1 cellular context compared by ENCODE assay signal in genomic region chr19:2591537-2592291, GRCh38.
TF ChIP-seq lines count a peak whose summit lies in the region.

No MANE protein-coding gene starts in this region.

TF ChIP-seq in HepG2, 621 proteins besides CTCF, POLR2A, EP300 and RAD21 (continued from another document and continues in another):
- TF ChIP-seq BCL3 (CRISPR knock-in tag; IDR thresholded peaks at IDR 0.05), result no peak
- no peak for TF ChIP-seq REPIN1 (CRISPR knock-in tag; IDR thresholded peaks at IDR 0.05; ENCODE audit: borderline replicate concordance, low read depth)
- TF ChIP-seq BCL6 (CRISPR knock-in tag; IDR thresholded peaks at IDR 0.05), result peak; percentile 70
- TF ChIP-seq HINFP (CRISPR knock-in tag; IDR thresholded peaks at IDR 0.05; ENCODE audit: low read depth), result no peak
- no peak for TF ChIP-seq SOX6 (IDR thresholded peaks at IDR 0.05)
- peak; percentile 30; the same call in 1 of the 2 replicates for TF ChIP-seq SOX6 (CRISPR knock-in tag; IDR thresholded peaks at IDR 0.05)
- TF ChIP-seq KLF15 (CRISPR knock-in tag; IDR thresholded peaks at IDR 0.05; ENCODE audit: borderline replicate concordance), result no peak
- no peak for TF ChIP-seq ZNF570 (CRISPR knock-in tag; IDR thresholded peaks at IDR 0.05; ENCODE audit: borderline replicate concordance)
- peak; percentile 26; the same call in 1 of the 2 replicates for TF ChIP-seq ONECUT2 (CRISPR knock-in tag; IDR thresholded peaks at IDR 0.05)
- TF ChIP-seq SAP130 (CRISPR knock-in tag; IDR thresholded peaks at IDR 0.05; ENCODE audit: low read depth), result peak; percentile 62
- TF ChIP-seq ZBTB42 (CRISPR knock-in tag; IDR thresholded peaks at IDR 0.05), result no peak
- TF ChIP-seq TRIM22 (IDR thresholded peaks at IDR 0.05), result no peak
- TF ChIP-seq STAG1 (CRISPR knock-in tag; IDR thresholded peaks at IDR 0.05), result no peak
- no peak for TF ChIP-seq CREB1 (IDR thresholded peaks at IDR 0.05)
- 0 out of 2 replicates have a peak, but pooled peaks have one; percentile 18 for TF ChIP-seq CREB1 (CRISPR knock-in tag; IDR thresholded peaks at IDR 0.05)
- TF ChIP-seq ZNF460 (CRISPR knock-in tag; IDR thresholded peaks at IDR 0.05; ENCODE audit: borderline replicate concordance), result no peak
- TF ChIP-seq HNF1A (IDR thresholded peaks at IDR 0.05; ENCODE audit: low read depth), result peak; percentile 95
- peak; percentile 93; the same call in 1 of the 2 replicates for TF ChIP-seq HNF1A (CRISPR knock-in tag; IDR thresholded peaks at IDR 0.05; ENCODE audit: borderline replicate concordance)
- peak; percentile 86 for TF ChIP-seq PAXIP1 (CRISPR knock-in tag; conservative IDR thresholded peaks at IDR 0.05)
- TF ChIP-seq ATF2 (CRISPR knock-in tag; IDR thresholded peaks at IDR 0.05), result no peak; the same call in 1 of the 2 replicates
- no peak for TF ChIP-seq AGO1 (IDR thresholded peaks at IDR 0.05; ENCODE audit: low read depth, low read length, poor library complexity, severe bottlenecking)
- TF ChIP-seq MED1 (CRISPR knock-in tag; IDR thresholded peaks at IDR 0.05), result peak; percentile 68; the same call in 1 of the 2 replicates
- no peak for TF ChIP-seq MXD1 (CRISPR knock-in tag; IDR thresholded peaks at IDR 0.05)
- TF ChIP-seq GATA4 (IDR thresholded peaks at IDR 0.05; ENCODE audit: borderline replicate concordance, low read depth), result peak; percentile 35; the same call in 1 of the 2 replicates
- TF ChIP-seq NCOA5 (CRISPR knock-in tag; IDR thresholded peaks at IDR 0.05), result no peak
- no peak for TF ChIP-seq ZSCAN9 (CRISPR knock-in tag; IDR thresholded peaks at IDR 0.05; ENCODE audit: borderline replicate concordance)
- TF ChIP-seq FOXP1 (IDR thresholded peaks at IDR 0.05), result no peak
- peak; percentile 45; the same call in 1 of the 2 replicates for TF ChIP-seq FOXP1 (CRISPR knock-in tag; IDR thresholded peaks at IDR 0.05)
- no peak for TF ChIP-seq MLX (CRISPR knock-in tag; IDR thresholded peaks at IDR 0.05)
- TF ChIP-seq ZNF275 (CRISPR knock-in tag; IDR thresholded peaks at IDR 0.05; ENCODE audit: borderline replicate concordance), result peak; percentile 64; the same call in 1 of the 2 replicates
- no peak for TF ChIP-seq HCFC1 (IDR thresholded peaks at IDR 0.05; ENCODE audit: low read depth, low read length)
- no peak for TF ChIP-seq IRX3 (CRISPR knock-in tag; IDR thresholded peaks at IDR 0.05; ENCODE audit: borderline replicate concordance, low read depth)
- no peak for TF ChIP-seq SAFB2 (CRISPR knock-in tag; IDR thresholded peaks at IDR 0.05; ENCODE audit: borderline replicate concordance, low read depth)
- TF ChIP-seq NCOA2 (CRISPR knock-in tag; IDR thresholded peaks at IDR 0.05), result peak; percentile 42; the same call in 1 of the 2 replicates
- TF ChIP-seq DZIP1 (CRISPR knock-in tag; IDR thresholded peaks at IDR 0.05), result no peak
- TF ChIP-seq ZNF672 (CRISPR knock-in tag; IDR thresholded peaks at IDR 0.05), result no peak
- no peak for TF ChIP-seq ZNF678 (CRISPR knock-in tag; IDR thresholded peaks at IDR 0.05)
- no peak for TF ChIP-seq LCORL (IDR thresholded peaks at IDR 0.05)
- peak; percentile 59; the same call in 1 of the 2 replicates for TF ChIP-seq LCORL (CRISPR knock-in tag; IDR thresholded peaks at IDR 0.05)
- TF ChIP-seq ESRRA (CRISPR knock-in tag; IDR thresholded peaks at IDR 0.05; ENCODE audit: low read depth), result no peak
- 0 out of 2 replicates have a peak, but pooled peaks have one; percentile 15 for TF ChIP-seq HDAC2 (CRISPR knock-in tag; IDR thresholded peaks at IDR 0.05)
- TF ChIP-seq TFAP4 (IDR thresholded peaks at IDR 0.05; ENCODE audit: borderline replicate concordance, low read depth), result no peak
